19 cellular contexts compared by ENCODE assay signal in the genomic region with DNA sequence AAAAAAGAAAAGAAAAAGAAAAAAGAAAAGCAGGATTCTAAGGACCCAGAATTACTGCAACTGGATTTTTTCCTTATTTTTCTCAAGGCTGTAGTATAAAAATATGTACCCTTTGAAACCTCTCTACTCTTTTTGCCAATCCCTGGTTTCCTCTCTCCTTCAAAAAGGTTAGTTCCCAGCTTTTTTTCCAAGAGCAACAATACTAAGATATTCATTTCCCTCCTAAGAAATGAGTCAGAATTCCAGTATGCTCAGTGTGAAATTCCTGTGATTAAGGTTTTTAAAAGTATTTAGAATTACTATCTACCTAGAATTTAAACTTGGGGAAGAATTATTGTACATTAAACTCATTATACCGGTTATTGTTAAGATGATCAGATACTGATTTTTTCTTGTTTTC. TPM values are rescaled to one million over a fixed set of nuclear protein-coding genes. Genes with fewer than 3 reads are reported as not detected.
DNase-seq lines count a peak whose midpoint lies in the region; ATAC-seq and TF ChIP-seq lines count a peak whose summit lies in the region.
"Had no signal": no experiment of that assay in that cellular context is flagged by ENCODE, and none has a peak within 500 bp of the region (broad histone marks: within the 10 kb centered on the region; RNA-seq: fewer than 3 reads in every experiment).

No MANE protein-coding gene starts in this region.

- ATAC-seq in HG02610 (IDR thresholded peaks at IDR 0.05; ENCODE audit: unreplicated experiment) (no peak), HG02840 (IDR thresholded peaks at IDR 0.05; ENCODE audit: low FRiP score, unreplicated experiment) (no peak), HG03378 (IDR thresholded peaks at IDR 0.05; ENCODE audit: unreplicated experiment) (no peak)
- ATAC-seq: stimulated activated naive CD8-positive, alpha-beta T cell treated with anti-CD3 and anti-CD28 coated beads, Interleukin-15, amount 100 ng/mL, for 72 hours had no signal

- H3K4me1 Mint-ChIP-seq in chondrocyte (ENCODE audit: low read depth) = peaks cover 80% of the 10 kb centered on the region
- H3K4me1 Mint-ChIP-seq: activated CD4-positive, alpha-beta memory T cell treated with anti-CD3 and anti-CD28 coated beads, Interleukin-2, amount 10 ng/mL, durations not matched to agents 7 days and 5 days; stimulated activated naive CD8-positive, alpha-beta T cell treated with anti-CD3 and anti-CD28 coated beads, Interleukin-15, amount 100 ng/mL, for 72 hours had no signal

- no peaks in the 10 kb centered on the region for H3K27me3 Mint-ChIP-seq in chondrocyte (ENCODE audit: low read depth)
- H3K27me3 Mint-ChIP-seq: activated CD4-positive, alpha-beta memory T cell treated with anti-CD3 and anti-CD28 coated beads, Interleukin-2, amount 10 ng/mL, durations not matched to agents 7 days and 5 days; stimulated activated naive CD8-positive, alpha-beta T cell treated with anti-CD3 and anti-CD28 coated beads, Interleukin-15, amount 100 ng/mL, for 72 hours had no signal

- H3K9me3 Mint-ChIP-seq in chondrocyte (ENCODE audit: low read depth) = no peaks in the 10 kb centered on the region
- H3K9me3 Mint-ChIP-seq: activated CD4-positive, alpha-beta memory T cell treated with anti-CD3 and anti-CD28 coated beads, Interleukin-2, amount 10 ng/mL, durations not matched to agents 7 days and 5 days; stimulated activated naive CD8-positive, alpha-beta T cell treated with anti-CD3 and anti-CD28 coated beads, Interleukin-15, amount 100 ng/mL, for 72 hours had no signal

- TF ChIP-seq CTCF in AG10803 (conservative IDR thresholded peaks at IDR 0.05; ENCODE audit: low read length) = no peak
- TF ChIP-seq CTCF in chondrocyte (IDR thresholded peaks at IDR 0.05) = no peak

- DNase-seq in AG10803 (ENCODE audit: low read depth) (peak; percentile 50), NCI-H460 (ENCODE audit: extremely low read depth, low read depth) (peak; percentile 56), chondrocyte (ENCODE audit: low spot score) (no peak), myocyte (ENCODE audit: low read depth) (peak; percentile 14), NCI-H748 treated with DMSO at 0.1 percent for 48 hours (lab: John Stamatoyannopoulos, UW) (no peak)
- DNase-seq: activated CD4-positive, alpha-beta memory T cell treated with anti-CD3 and anti-CD28 coated beads, Interleukin-2, amount 10 ng/mL, durations not matched to agents 7 days and 5 days; activated T-cell treated with anti-CD3 and anti-CD28 coated beads, Interleukin-2, amount 50 U/mL, for 48 hours; adrenal gland; cortex of kidney; hippocampal formation; left cardiac atrium; NCI-H146; NCI-H345; stimulated activated naive CD8-positive, alpha-beta T cell treated with anti-CD3 and anti-CD28 coated beads, Interleukin-15, amount 100 ng/mL, for 72 hours had no signal

- peak overlapping the region; percentile 90 for H3K27ac Mint-ChIP-seq in chondrocyte (ENCODE audit: unreplicated experiment)
- H3K27ac Mint-ChIP-seq: activated CD4-positive, alpha-beta memory T cell treated with anti-CD3 and anti-CD28 coated beads, Interleukin-2, amount 10 ng/mL, durations not matched to agents 7 days and 5 days; stimulated activated naive CD8-positive, alpha-beta T cell treated with anti-CD3 and anti-CD28 coated beads, Interleukin-15, amount 100 ng/mL, for 72 hours had no signal

- H3K4me3 Mint-ChIP-seq in chondrocyte (ENCODE audit: unreplicated experiment) = peak overlapping the region; percentile 33
- H3K4me3 Mint-ChIP-seq: activated CD4-positive, alpha-beta memory T cell treated with anti-CD3 and anti-CD28 coated beads, Interleukin-2, amount 10 ng/mL, durations not matched to agents 7 days and 5 days; stimulated activated naive CD8-positive, alpha-beta T cell treated with anti-CD3 and anti-CD28 coated beads, Interleukin-15, amount 100 ng/mL, for 72 hours had no signal

- H3K4me3 ChIP-seq in AG10803 (ENCODE audit: low read length) = no peak overlapping the region
- H3K4me3 ChIP-seq: prostate gland, vagina had no signal

- no peaks in the 10 kb centered on the region for H3K36me3 Mint-ChIP-seq in chondrocyte (ENCODE audit: low read depth)

RNA-seq across cellular contexts. Expression of a gene that starts 22.0 kb away (rescaled TPM):
- total RNA-seq in NCI-H460 (2014; rRNA removed; shearing (Covaris generic)) = 28.3 and 40.1 TPM in 2 replicates
- polyA plus RNA-seq in NCI-H460 (2014; cell fraction: nucleus; rRNA removed) = 10.8 and 14.7 TPM in 2 replicates
- total RNA-seq in chondrocyte = 42.6 to 54.2 TPM (median 46.9 TPM) in 3 replicates
- total RNA-seq in myocyte = 16.1 and 25.4 TPM in 2 replicates
- 14.3 TPM for polyA plus RNA-seq in myocyte (2012)

Comparison
In these comparisons a context has a peak if more than half of its experiments do, and no peak if none do; other contexts are left out.
1. DNase-seq: peak in AG10803 (single experiment), NCI-H460 (single experiment) and myocyte (single experiment); none in chondrocyte (single experiment) and NCI-H748 treated with DMSO at 0.1 percent for 48 hours (single experiment).